ENCODE assay signal across 23 cellular contexts in genomic region chr5:116242363-116242762, GRCh38.
DNase-seq lines count a peak whose midpoint lies in the region; TF ChIP-seq lines count a peak whose summit lies in the region.
"Had no signal": no experiment of that assay in that cellular context is flagged by ENCODE, and none has a peak within 500 bp of the region (broad histone marks: within the 10 kb centered on the region; RNA-seq: fewer than 3 reads in every experiment).

No MANE protein-coding gene starts in this region.

- H2AFZ ChIP-seq in Karpas-422 (ENCODE audit: low read length) = no peak overlapping the region

- TF ChIP-seq CTCF in astrocyte of the cerebellum (IDR thresholded peaks at IDR 0.05; ENCODE audit: low read depth, low read length, missing control alignments) = no peak
- TF ChIP-seq CTCF in fibroblast of pulmonary artery (IDR thresholded peaks at IDR 0.05; ENCODE audit: low read length, missing control alignments) = no peak
- TF ChIP-seq CTCF in osteocyte (IDR thresholded peaks at IDR 0.05) = no peak

- no peaks in the 10 kb centered on the region for H3K36me3 ChIP-seq in Karpas-422 (ENCODE audit: insufficient read depth, low read length)
- H3K36me3 ChIP-seq: adrenal gland, sigmoid colon, thoracic aorta had no signal

- no peaks in the 10 kb centered on the region for H3K9me3 ChIP-seq in Karpas-422 (ENCODE audit: low read length)
- H3K9me3 ChIP-seq: adrenal gland, sigmoid colon, thoracic aorta had no signal

- H3K27me3 Mint-ChIP-seq in osteocyte (ENCODE audit: unreplicated experiment) = no peaks in the 10 kb centered on the region
- H3K27me3 Mint-ChIP-seq in activated T-helper 1 cell treated with anti-CD3 and anti-CD28 coated beads, Interleukin-12 subunit alpha, Interleukin-12 subunit beta, Interleukin-2, Interleukin-4 antibody, amounts not matched to agents 30 ng/mL and 10 ng/mL and 1 ng/mL, durations not matched to agents 14 hours and 24 hours and 36 hours (ENCODE audit: insufficient read depth) = no peaks in the 10 kb centered on the region
- H3K27me3 Mint-ChIP-seq: CD4-positive, CD25-positive, alpha-beta regulatory T cell had no signal

- H3K9me3 Mint-ChIP-seq in osteocyte (ENCODE audit: unreplicated experiment) = peaks cover 15% of the 10 kb centered on the region
- peaks cover 20% of the 10 kb centered on the region for H3K9me3 Mint-ChIP-seq in activated T-helper 1 cell treated with anti-CD3 and anti-CD28 coated beads, Interleukin-12 subunit alpha, Interleukin-12 subunit beta, Interleukin-2, Interleukin-4 antibody, amounts not matched to agents 30 ng/mL and 10 ng/mL and 1 ng/mL, durations not matched to agents 14 hours and 24 hours and 36 hours

- H3K36me3 Mint-ChIP-seq in osteocyte (ENCODE audit: unreplicated experiment) = peaks cover 6% of the 10 kb centered on the region
- H3K36me3 Mint-ChIP-seq in activated T-helper 1 cell treated with anti-CD3 and anti-CD28 coated beads, Interleukin-12 subunit alpha, Interleukin-12 subunit beta, Interleukin-2, Interleukin-4 antibody, amounts not matched to agents 30 ng/mL and 10 ng/mL and 1 ng/mL, durations not matched to agents 14 hours and 24 hours and 36 hours (ENCODE audit: low read depth) = no peaks in the 10 kb centered on the region

- H3K9ac ChIP-seq in Karpas-422 (ENCODE audit: low read length) = no peak overlapping the region

- no peak overlapping the region for H3K4me3 ChIP-seq in astrocyte of the cerebellum (ENCODE audit: low read depth, low read length)
- no peak overlapping the region for H3K4me3 ChIP-seq in fibroblast of pulmonary artery (replicated peaks; ENCODE audit: low read depth, low read length)
- H3K4me3 ChIP-seq in Karpas-422 (ENCODE audit: low read length) = no peak overlapping the region
- H3K4me3 ChIP-seq: adrenal gland, sigmoid colon, thoracic aorta had no signal

- no peaks in the 10 kb centered on the region for H4K20me1 ChIP-seq in Karpas-422 (ENCODE audit: insufficient read depth, low read depth, low read length)

- intact Hi-C loops in activated T-helper 1 cell treated with anti-CD3 and anti-CD28 coated beads, Interleukin-12 subunit alpha, Interleukin-12 subunit beta, Interleukin-2, Interleukin-4 antibody, amounts not matched to agents 30 ng/mL and 10 ng/mL and 1 ng/mL, durations not matched to agents 14 hours and 24 hours and 36 hours (cut with micrococcal nuclease) = no loop called here

- no peak overlapping the region for H3K4me3 Mint-ChIP-seq in osteocyte (ENCODE audit: unreplicated experiment)
- H3K4me3 Mint-ChIP-seq in activated T-helper 1 cell treated with anti-CD3 and anti-CD28 coated beads, Interleukin-12 subunit alpha, Interleukin-12 subunit beta, Interleukin-2, Interleukin-4 antibody, amounts not matched to agents 30 ng/mL and 10 ng/mL and 1 ng/mL, durations not matched to agents 14 hours and 24 hours and 36 hours = no peak overlapping the region
- H3K4me3 Mint-ChIP-seq: activated T-cell treated with anti-CD3 and anti-CD28 coated beads, Interleukin-2, amount 50 U/mL, for 4 hours; CD4-positive, CD25-positive, alpha-beta regulatory T cell; neural crest cell had no signal

- DNase-seq in EL (peak; percentile 1), astrocyte of the cerebellum (ENCODE audit: low read depth) (peak; percentile 36), fibroblast of pulmonary artery (ENCODE audit: low read depth) (peak; percentile 58), osteocyte (ENCODE audit: extremely low spot score, unreplicated experiment) (no peak), NAMALWA (ENCODE audit: low spot score) (no peak), Karpas-422 (no peak)
- DNase-seq in activated T-helper 1 cell treated with anti-CD3 and anti-CD28 coated beads, Interleukin-12 subunit alpha, Interleukin-12 subunit beta, Interleukin-2, Interleukin-4 antibody, amounts not matched to agents 30 ng/mL and 10 ng/mL and 1 ng/mL, durations not matched to agents 14 hours and 24 hours and 36 hours (ENCODE audit: low spot score) = no peak
- DNase-seq: activated CD4-positive, alpha-beta T cell treated with anti-CD3 and anti-CD28 coated beads, Interleukin-2, amount 50 U/mL, for 1 hour; activated naive CD4-positive, alpha-beta T cell; activated T-cell treated with anti-CD3 and anti-CD28 coated beads, Interleukin-2, amount 50 U/mL, for 4 hours; CD4-positive, CD25-positive, alpha-beta regulatory T cell; cortex of kidney; kidney glomerular epithelial cell; NCI-H1048; NCI-H187; NCI-H2171; NCI-H524 treated with DMSO at 0.1 percent for 48 hours; SIG-M5; sigmoid colon; stimulated activated naive CD8-positive, alpha-beta T cell treated with anti-CD3 and anti-CD28 coated beads, Interleukin-15, Interleukin-2, amounts not matched to agents 100 U/mL and 50 U/mL, for 24 hours had no signal

- peaks cover 6% of the 10 kb centered on the region for H3K4me1 Mint-ChIP-seq in osteocyte (ENCODE audit: unreplicated experiment)
- H3K4me1 Mint-ChIP-seq in activated T-helper 1 cell treated with anti-CD3 and anti-CD28 coated beads, Interleukin-12 subunit alpha, Interleukin-12 subunit beta, Interleukin-2, Interleukin-4 antibody, amounts not matched to agents 30 ng/mL and 10 ng/mL and 1 ng/mL, durations not matched to agents 14 hours and 24 hours and 36 hours (ENCODE audit: low read depth) = no peaks in the 10 kb centered on the region
- H3K4me1 Mint-ChIP-seq: neural crest cell had no signal

- no peak overlapping the region for H3K27ac ChIP-seq in Karpas-422 (ENCODE audit: low read length)
- H3K27ac ChIP-seq: adrenal gland, sigmoid colon, thoracic aorta had no signal

- H3K27me3 ChIP-seq in Karpas-422 (ENCODE audit: low read length) = no peaks in the 10 kb centered on the region
- H3K27me3 ChIP-seq: adrenal gland, sigmoid colon had no signal

- in situ Hi-C loops in astrocyte of the cerebellum (cut with HindIII; ENCODE audit: low sequenced_read_pairs) = no loop called here

- peak overlapping the region; percentile 20 for H3K27ac Mint-ChIP-seq in osteocyte (ENCODE audit: unreplicated experiment)
- no peak overlapping the region for H3K27ac Mint-ChIP-seq in activated T-helper 1 cell treated with anti-CD3 and anti-CD28 coated beads, Interleukin-12 subunit alpha, Interleukin-12 subunit beta, Interleukin-2, Interleukin-4 antibody, amounts not matched to agents 30 ng/mL and 10 ng/mL and 1 ng/mL, durations not matched to agents 14 hours and 24 hours and 36 hours

- H3K9me2 ChIP-seq in Karpas-422 (replicated peaks; ENCODE audit: insufficient read depth, low read length) = no peaks in the 10 kb centered on the region

- H3K4me2 ChIP-seq in Karpas-422 (ENCODE audit: low read depth, low read length, poor library complexity, severe bottlenecking) = no peak overlapping the region

- no peaks in the 10 kb centered on the region for H3K79me2 ChIP-seq in Karpas-422 (ENCODE audit: low read length)

- H3K4me1 ChIP-seq in Karpas-422 (ENCODE audit: low read length) = no peaks in the 10 kb centered on the region

Comparison
In these comparisons a context has a peak if more than half of its experiments do, and no peak if none do; other contexts are left out.
1. DNase-seq: peak in EL (single experiment), astrocyte of the cerebellum (single experiment) and fibroblast of pulmonary artery (single experiment); none in osteocyte (single experiment), NAMALWA (single experiment), activated T-helper 1 cell treated with anti-CD3 and anti-CD28 coated beads, Interleukin-12 subunit alpha, Interleukin-12 subunit beta, Interleukin-2, Interleukin-4 antibody, amounts not matched to agents 30 ng/mL and 10 ng/mL and 1 ng/mL, durations not matched to agents 14 hours and 24 hours and 36 hours (single experiment) and Karpas-422 (single experiment).